Comparison of ENCODE assay signal across 20 cellular contexts in genomic region chr2:203691149-203691548, GRCh38. TPM values are rescaled to one million over a fixed set of nuclear protein-coding genes. Genes with fewer than 3 reads are reported as not detected.
A peak's percentile ranks its signal among the peaks of the same experiment; 100 is the strongest.
DNase-seq lines count a peak whose midpoint lies in the region; ATAC-seq and TF ChIP-seq lines count a peak whose summit lies in the region.
"Had no signal": no experiment of that assay in that cellular context is flagged by ENCODE, and none has a peak within 500 bp of the region (broad histone marks: within the 10 kb centered on the region; RNA-seq: fewer than 3 reads in every experiment).

No MANE protein-coding gene starts in this region.

- H3K36me3 Mint-ChIP-seq in natural killer cell = no peaks in the 10 kb centered on the region
- no peaks in the 10 kb centered on the region for H3K36me3 Mint-ChIP-seq in natural killer cell treated with Interleukin-12 subunit alpha and Interleukin-12 subunit beta and Interleukin-15 and Interleukin-18, amount 100 ng/mL, for 72 hours
- H3K36me3 Mint-ChIP-seq in nephron progenitor cell (ENCODE audit: low read depth) = no peaks in the 10 kb centered on the region
- H3K36me3 Mint-ChIP-seq: activated naive CD8-positive, alpha-beta T cell treated with anti-CD3 and anti-CD28 coated beads, Interleukin-2, amount 10 ng/mL, durations not matched to agents 7 days and 5 days had no signal

- no peak for TF ChIP-seq CTCF in natural killer cell (IDR thresholded peaks at IDR 0.05)
- TF ChIP-seq CTCF in nephron progenitor cell (IDR thresholded peaks at IDR 0.05) = no peak

- H3K4me3 Mint-ChIP-seq in natural killer cell = peak overlapping the region; percentile 64
- H3K4me3 Mint-ChIP-seq in natural killer cell treated with Interleukin-12 subunit alpha and Interleukin-12 subunit beta and Interleukin-15 and Interleukin-18, amount 100 ng/mL, for 72 hours = no peak overlapping the region
- peak overlapping the region; percentile 2 for H3K4me3 Mint-ChIP-seq in nephron progenitor cell
- H3K4me3 Mint-ChIP-seq: activated naive CD8-positive, alpha-beta T cell treated with anti-CD3 and anti-CD28 coated beads, Interleukin-2, amount 10 ng/mL, durations not matched to agents 7 days and 5 days; endodermal cell; T-helper 1 cell treated with Interleukin-12 subunit alpha and Interleukin-12 subunit beta and Interleukin-4 antibody, amounts not matched to agents 30 μg/mL and 1 μg/mL, for 36 hours had no signal

- H3K27me3 Mint-ChIP-seq in natural killer cell (ENCODE audit: low read depth in 2 of 2) = peaks cover 36 to 68% of the 10 kb centered on the region in 2 donors
- H3K27me3 Mint-ChIP-seq in natural killer cell treated with Interleukin-12 subunit alpha and Interleukin-12 subunit beta and Interleukin-15 and Interleukin-18, amount 100 ng/mL, for 72 hours = peaks cover 33 to 40% of the 10 kb centered on the region in 2 donors
- no peaks in the 10 kb centered on the region for H3K27me3 Mint-ChIP-seq in nephron progenitor cell (ENCODE audit: low read depth, poor library complexity)

- H3K9me3 Mint-ChIP-seq in natural killer cell (no peaks in the 10 kb centered on the region), nephron progenitor cell (no peaks in the 10 kb centered on the region)
- no peaks in the 10 kb centered on the region for H3K9me3 Mint-ChIP-seq in natural killer cell treated with Interleukin-12 subunit alpha and Interleukin-12 subunit beta and Interleukin-15 and Interleukin-18, amount 100 ng/mL, for 72 hours
- H3K9me3 Mint-ChIP-seq: activated naive CD8-positive, alpha-beta T cell treated with anti-CD3 and anti-CD28 coated beads, Interleukin-2, amount 10 ng/mL, durations not matched to agents 7 days and 5 days; endodermal cell; T-helper 1 cell treated with Interleukin-12 subunit alpha and Interleukin-12 subunit beta and Interleukin-4 antibody, amounts not matched to agents 30 μg/mL and 1 μg/mL, for 36 hours had no signal

- peaks cover 22 to 28% of the 10 kb centered on the region in 2 donors for H3K4me1 Mint-ChIP-seq in natural killer cell
- H3K4me1 Mint-ChIP-seq in natural killer cell treated with Interleukin-12 subunit alpha and Interleukin-12 subunit beta and Interleukin-15 and Interleukin-18, amount 100 ng/mL, for 72 hours (ENCODE audit: low read depth in 2 of 2) = peaks cover 20 to 23% of the 10 kb centered on the region in 2 donors
- H3K4me1 Mint-ChIP-seq in nephron progenitor cell = peaks cover 94% of the 10 kb centered on the region

- intact Hi-C loops in natural killer cell (cut with micrococcal nuclease) = no loop called here
- intact Hi-C loops in left ventricle myocardium superior (cut with micrococcal nuclease) = no loop called here

- DNase-seq in natural killer cell = no peak
- DNase-seq in natural killer cell treated with Interleukin-12 subunit alpha and Interleukin-12 subunit beta and Interleukin-15 and Interleukin-18, amount 100 ng/mL, for 72 hours (ENCODE audit: low spot score) = no peak
- DNase-seq in left ventricle myocardium superior = no peak
- DNase-seq in nephron progenitor cell = no peak
- DNase-seq in germinal center (ENCODE audit: low spot score) = no peak
- no peak for DNase-seq in NCI-H1048 (lab: John Stamatoyannopoulos, UW)
- no peak for DNase-seq in NOMO-1 (lab: John Stamatoyannopoulos, UW; ENCODE audit: unreplicated experiment in 2 of 2)
- no peak for DNase-seq in OCI-M2 (lab: John Stamatoyannopoulos, UW; ENCODE audit: unreplicated experiment)
- DNase-seq: activated CD4-positive, alpha-beta T cell treated with anti-CD3 and anti-CD28 coated beads for 48 hours; activated naive CD8-positive, alpha-beta T cell treated with anti-CD3 and anti-CD28 coated beads, Interleukin-2, amount 10 ng/mL, durations not matched to agents 7 days and 5 days; body of pancreas; EL; endodermal cell; Kasumi-1; left lung; NCI-H1092; NCI-H1930; nucleus accumbens; PC-9 had no signal

- no peak overlapping the region for H3K27ac Mint-ChIP-seq in natural killer cell
- H3K27ac Mint-ChIP-seq in natural killer cell treated with Interleukin-12 subunit alpha and Interleukin-12 subunit beta and Interleukin-15 and Interleukin-18, amount 100 ng/mL, for 72 hours = no peak overlapping the region
- peak overlapping the region; percentile 98 for H3K27ac Mint-ChIP-seq in nephron progenitor cell
- H3K27ac Mint-ChIP-seq: activated naive CD8-positive, alpha-beta T cell treated with anti-CD3 and anti-CD28 coated beads, Interleukin-2, amount 10 ng/mL, durations not matched to agents 7 days and 5 days; endodermal cell; T-helper 1 cell treated with Interleukin-12 subunit alpha and Interleukin-12 subunit beta and Interleukin-4 antibody, amounts not matched to agents 30 μg/mL and 1 μg/mL, for 36 hours had no signal

- ATAC-seq in natural killer cell = no peak
- ATAC-seq in natural killer cell treated with Interleukin-12 subunit alpha and Interleukin-12 subunit beta and Interleukin-15 and Interleukin-18, amount 100 ng/mL, for 72 hours = no peak
- peak; percentile 12 for ATAC-seq in left ventricle myocardium superior
- ATAC-seq: body of pancreas, left lung had no signal

RNA-seq across cellular contexts. Expression of gene CD28, which starts 15.3 kb away (rescaled TPM):
- 1 to 10 TPM in 2 of 3 donors, under 1 TPM in 1; 0.54 to 3.5 (median 3.3) TPM for total RNA-seq in natural killer cell
- 1 to 10 TPM; 2.5 to 3.2 TPM for total RNA-seq in natural killer cell treated with Interleukin-12 subunit alpha and Interleukin-12 subunit beta and Interleukin-15 and Interleukin-18, amount 100 ng/mL, for 72 hours
- 0.92 TPM for total RNA-seq in left ventricle myocardium superior
- total RNA-seq: endodermal cell, PC-9 had no signal
